Comparison of ENCODE assay signal across 18 cellular contexts in the genomic region with DNA sequence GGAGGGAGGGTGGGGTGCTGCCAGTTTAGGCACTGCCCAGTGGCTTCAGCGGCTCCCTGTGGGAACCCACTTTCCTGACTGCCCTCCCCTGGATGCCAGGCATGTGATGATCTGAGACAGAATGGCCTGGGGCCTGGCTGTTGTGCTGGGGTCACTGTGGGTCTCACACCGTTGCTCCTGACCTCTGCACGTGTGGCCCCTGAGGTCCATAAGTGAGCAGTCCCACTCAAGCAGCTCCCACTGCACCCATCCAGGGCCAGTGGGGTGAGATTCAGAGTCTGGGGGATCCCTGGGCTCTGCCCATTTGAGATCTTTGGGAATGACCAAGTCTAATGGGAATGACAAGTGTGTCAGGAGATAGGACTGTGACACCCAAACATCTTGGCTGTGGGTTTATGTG. TPM values are rescaled to one million over a fixed set of nuclear protein-coding genes. Genes with fewer than 3 reads are reported as not detected.
DNase-seq lines count a peak whose midpoint lies in the region; ATAC-seq, FAIRE-seq and TF ChIP-seq lines count a peak whose summit lies in the region.
"Had no signal": no experiment of that assay in that cellular context is flagged by ENCODE, and none has a peak within 500 bp of the region (broad histone marks: within the 10 kb centered on the region; RNA-seq: fewer than 3 reads in every experiment).

No MANE protein-coding gene starts in this region.

- H3K27me3 Mint-ChIP-seq in nephron progenitor cell (ENCODE audit: low read depth, poor library complexity) (peaks cover 15% of the 10 kb centered on the region), immature natural killer cell (ENCODE audit: low read depth in 3 of 3) (peaks cover 3 to 9% (median 4%) of the 10 kb centered on the region in 3 donors)
- H3K27me3 Mint-ChIP-seq: CD4-positive, alpha-beta memory T cell had no signal

- TF ChIP-seq EP300 in HepG2 (IDR thresholded peaks at IDR 0.05; ENCODE audit: low read depth in 2 of 2, low read length in 2 of 2) (no peak), HepG2 (CRISPR knock-in tag; IDR thresholded peaks at IDR 0.05; ENCODE audit: borderline replicate concordance) (no peak)

- H3K27ac ChIP-seq in right lobe of liver (no peak overlapping the region), HepG2 (ENCODE audit: extremely low read length, insufficient read depth, low read length) (no peak overlapping the region), kidney (ENCODE audit: low read depth in 2 of 2, low read length in 2 of 2) (no peak overlapping the region)
- H3K27ac ChIP-seq: A549, C4-2B had no signal

- TF ChIP-seq RAD21 in HepG2 (CRISPR knock-in tag; IDR thresholded peaks at IDR 0.05), result no peak

- FAIRE-seq in HepG2 (lab: Jason Lieb, UNC) (no peak), kidney (lab: Jason Lieb, UNC) (no peak)
- FAIRE-seq: A549, GM12892 had no signal

- no peak overlapping the region for H3K27ac Mint-ChIP-seq in nephron progenitor cell
- H3K27ac Mint-ChIP-seq in immature natural killer cell, result no peak overlapping the region
- H3K27ac Mint-ChIP-seq: CD4-positive, alpha-beta memory T cell; H9 had no signal

- H2AFZ ChIP-seq in HepG2 (ENCODE audit: low read length), result no peak overlapping the region

- H3K9ac ChIP-seq in HepG2 (ENCODE audit: insufficient read depth, low read depth, low read length) (no peak overlapping the region), kidney (ENCODE audit: low read length in 2 of 2) (no peak overlapping the region)

- H3K9me3 Mint-ChIP-seq in nephron progenitor cell (no peaks in the 10 kb centered on the region), immature natural killer cell (no peaks in the 10 kb centered on the region)
- H3K9me3 Mint-ChIP-seq: CD4-positive, alpha-beta memory T cell; H9 had no signal

- no peaks in the 10 kb centered on the region for H4K20me1 ChIP-seq in HepG2 (ENCODE audit: insufficient read depth, low read length)

- no TSS peak for BruUV-seq in HepG2 (replicated peaks; lab: Mats Ljungman, UMichigan)

- DNase-seq in right lobe of liver, result peak in 2 of 3 donors; percentile 1 to 39
- DNase-seq in HepG2 (ENCODE audit: low spot score), result no peak
- DNase-seq in kidney, result peak; percentile 37
- peak; percentile 61 for DNase-seq in posterior vena cava (ENCODE audit: low spot score)
- DNase-seq in nephron progenitor cell, result no peak
- no peak for DNase-seq in immature natural killer cell
- no peak for DNase-seq in DMS153 (lab: John Stamatoyannopoulos, UW)
- DNase-seq: BE2C; CD4-positive, alpha-beta memory T cell; DMS79 treated with DMSO at 0.1 percent for 48 hours; EL; GDM1; GOT3; H9 had no signal

- no peak overlapping the region for H3K4me3 Mint-ChIP-seq in nephron progenitor cell
- no peak overlapping the region for H3K4me3 Mint-ChIP-seq in immature natural killer cell
- H3K4me3 Mint-ChIP-seq: CD4-positive, alpha-beta memory T cell; H9 had no signal

- WGBS in right lobe of liver (ENCODE audit: insufficient coverage, low coverage, low lambda C conversion rate, missing lambda C conversion rate), result 0% methylated on average over 1 of the region's 3 CpGs
- WGBS in HepG2 (ENCODE audit: low lambda C conversion rate), result 36% methylated on average over 1 of the region's 3 CpGs

- H3K4me1 Mint-ChIP-seq in nephron progenitor cell, result peaks cover 47% of the 10 kb centered on the region
- H3K4me1 Mint-ChIP-seq in immature natural killer cell, result peaks cover 21 to 31% of the 10 kb centered on the region in 2 donors
- H3K4me1 Mint-ChIP-seq: CD4-positive, alpha-beta memory T cell had no signal

- H3K27me3 ChIP-seq in right lobe of liver, result no peaks in the 10 kb centered on the region
- H3K27me3 ChIP-seq in HepG2 (ENCODE audit: control insufficient read depth in 1 of 2, insufficient read depth in 2 of 2, low read length in 2 of 2), result peaks cover 15 to 69% of the 10 kb centered on the region in 2 experiments
- H3K27me3 ChIP-seq: BE2C had no signal

- H3K36me3 ChIP-seq in right lobe of liver, result no peaks in the 10 kb centered on the region
- no peaks in the 10 kb centered on the region for H3K36me3 ChIP-seq in HepG2 (replicated peaks in 1 of 2; ENCODE audit: control insufficient read depth in 1 of 2, insufficient read depth in 2 of 2, low read length in 2 of 2)
- no peaks in the 10 kb centered on the region for H3K36me3 ChIP-seq in kidney (ENCODE audit: control insufficient read depth in 1 of 2, insufficient read depth in 2 of 2, low read length in 2 of 2)
- H3K36me3 ChIP-seq: BE2C had no signal

- H3K4me1 ChIP-seq in right lobe of liver (peaks cover 0 to 6% (median 0%) of the 10 kb centered on the region in 4 donors), HepG2 (ENCODE audit: insufficient read depth, low read length) (peaks cover 50% of the 10 kb centered on the region), kidney (ENCODE audit: control insufficient read depth in 1 of 2, insufficient read depth in 1 of 2, low read depth in 1 of 2, low read length in 2 of 2) (no peaks in the 10 kb centered on the region)
- H3K4me1 ChIP-seq: BE2C had no signal

- POLR2A ChIA-PET in HepG2 (lab: Yijun Ruan, JAX), result interaction anchor here (0.7 kb wide), 1 partner anchor 11 kb away, joined by 4 read pairs; no protein-coding TSS in a partner anchor

- no peaks in the 10 kb centered on the region for H3K79me2 ChIP-seq in HepG2 (ENCODE audit: insufficient read depth, low read length)

- H3K9me3 ChIP-seq in right lobe of liver, result no peaks in the 10 kb centered on the region
- no peaks in the 10 kb centered on the region for H3K9me3 ChIP-seq in HepG2 (ENCODE audit: low read length)
- no peaks in the 10 kb centered on the region for H3K9me3 ChIP-seq in kidney (ENCODE audit: control insufficient read depth in 1 of 2, low read length in 2 of 2)
- H3K9me3 ChIP-seq: A549, BE2C had no signal

- intact Hi-C loops in right lobe of liver (cut with DNase I) (no loop called here), HepG2 (cut with micrococcal nuclease; ENCODE audit: unreplicated experiment) (loop anchor here (10.0 kb wide), 1 partner anchor 105 kb away; no protein-coding TSS in a partner anchor), kidney (cut with DNase I) (no loop called here), posterior vena cava (cut with DNase I) (no loop called here)

- H3K4me2 ChIP-seq in HepG2 (ENCODE audit: low read depth, low read length), result no peak overlapping the region
- H3K4me2 ChIP-seq: A549 had no signal

- CTCF ChIA-PET in HepG2 (lab: Yijun Ruan, JAX; ENCODE audit: low intra/inter-chr PET ratio, low total read pairs), result no interaction called here

- TF ChIP-seq POLR2A in right lobe of liver (IDR thresholded peaks at IDR 0.05) (no peak), HepG2 (IDR thresholded peaks at IDR 0.05; ENCODE audit: insufficient read depth in 1 of 2, low read depth in 2 of 2, low read length in 2 of 2) (no peak)

- TF ChIP-seq CTCF in right lobe of liver (IDR thresholded peaks at IDR 0.05) (no peak), HepG2 (CRISPR knock-in tag; IDR thresholded peaks at IDR 0.05) (no peak), kidney (IDR thresholded peaks at IDR 0.05; ENCODE audit: borderline replicate concordance, extremely low read depth, insufficient read depth) (no peak), nephron progenitor cell (IDR thresholded peaks at IDR 0.05) (no peak)

- no peak for ATAC-seq in right lobe of liver
- ATAC-seq in HepG2, result no peak
- ATAC-seq: A549 had no signal

- in situ Hi-C loops in HepG2 (cut with HindIII; ENCODE audit: extremely low pct_ligation_motif_present, low pct_unique_long_range_greater_than_20kb), result no loop called here

- H3K36me3 Mint-ChIP-seq in nephron progenitor cell (ENCODE audit: low read depth), result no peaks in the 10 kb centered on the region
- no peaks in the 10 kb centered on the region for H3K36me3 Mint-ChIP-seq in immature natural killer cell
- H3K36me3 Mint-ChIP-seq: CD4-positive, alpha-beta memory T cell had no signal

- H3K4me3 ChIP-seq in right lobe of liver (no peak overlapping the region), HepG2 (replicated peaks in 1 of 3; ENCODE audit: insufficient read depth in 1 of 3, low read depth in 2 of 3, low read length in 3 of 3) (no peak overlapping the region), kidney (ENCODE audit: low read length in 2 of 2) (no peak overlapping the region)
- H3K4me3 ChIP-seq: A549 had no signal

TF ChIP-seq in HepG2, 621 proteins besides CTCF, POLR2A, EP300 and RAD21 (continues in another document):
- TF ChIP-seq SP1 (IDR thresholded peaks at IDR 0.05) (no peak), SP1 (CRISPR knock-in tag; IDR thresholded peaks at IDR 0.05) (no peak)

RNA-seq across cellular contexts. Expression of gene PODN, which starts 18.0 kb away (rescaled TPM):
- total RNA-seq in right lobe of liver, result 1 to 10 TPM; 2.8 to 9.8 (median 5.1) TPM
- not detected in 2 replicates for total RNA-seq in HepG2 (2016; rRNA removed; fragmentation: Illumina TruSeq; extraction: Trizol)
- total RNA-seq in HepG2 (2016; cell fraction: cytosol; rRNA removed; fragmentation: Illumina TruSeq; extraction: Trizol; ENCODE audit: low read depth), result not detected in 2 replicates
- not detected in 2 replicates for total RNA-seq in HepG2 (2016; cell fraction: insoluble cytoplasmic fraction; rRNA removed; fragmentation: Illumina TruSeq; extraction: Trizol)
- total RNA-seq in HepG2 (2016; cell fraction: membrane; rRNA removed; fragmentation: Illumina TruSeq; extraction: Trizol), result not detected in 2 replicates
- not detected in 2 replicates for total RNA-seq in HepG2 (2016; cell fraction: nucleus; rRNA removed; fragmentation: Illumina TruSeq; extraction: Trizol)
- polyA plus RNA-seq in HepG2 (2011; rRNA removed), result 0.10 and 0.13 TPM in 2 replicates
- polyA plus RNA-seq in HepG2 (2011; cell fraction: cytosol; rRNA removed), result 0.03 TPM in 1 of 2 replicates, not detected in the other
- 0.29 and 0.56 TPM in 2 replicates for polyA plus RNA-seq in HepG2 (2011; cell fraction: nucleus; rRNA removed)
- polyA plus RNA-seq in HepG2 (2012), result 0.38 and 0.40 TPM in 2 replicates
- not detected in 2 replicates for polyA plus RNA-seq in HepG2 (2016; cell fraction: cytosol; fragmentation: Illumina TruSeq; extraction: Trizol; ENCODE audit: low read depth)
- not detected in 2 replicates for polyA plus RNA-seq in HepG2 (2016; cell fraction: insoluble cytoplasmic fraction; fragmentation: Illumina TruSeq; extraction: Trizol; ENCODE audit: low read depth)
- polyA plus RNA-seq in HepG2 (2016; cell fraction: membrane; fragmentation: Illumina TruSeq; extraction: Trizol; ENCODE audit: low read depth), result not detected in 2 replicates
- not detected in 2 replicates for polyA plus RNA-seq in HepG2 (2016; cell fraction: nucleus; fragmentation: Illumina TruSeq; extraction: Trizol; ENCODE audit: insufficient read depth, low read depth)
- 0.10 TPM in 1 of 2 replicates, not detected in the other for polyA minus RNA-seq in HepG2 (2011; rRNA and poly(A)+ RNA removed; ENCODE audit: low replicate concordance)
- not detected in 2 replicates for polyA minus RNA-seq in HepG2 (2011; cell fraction: cytosol; rRNA and poly(A)+ RNA removed)
- 0.25 TPM in 1 of 2 replicates, not detected in the other for polyA minus RNA-seq in HepG2 (2011; cell fraction: nucleus; rRNA and poly(A)+ RNA removed)
- total RNA-seq in kidney, result 8.1 TPM
- polyA plus RNA-seq in kidney (ENCODE audit: insufficient read depth, low read depth, low replicate concordance), result 1.4 TPM
- total RNA-seq in posterior vena cava, result 100 to 1,000 TPM; 155 to 285 TPM
- polyA plus RNA-seq in immature natural killer cell, result 1 to 10 TPM; 1.7 to 4.3 (median 2.9) TPM
- total RNA-seq: CD4-positive, alpha-beta memory T cell; HT-29 had no signal
- polyA plus RNA-seq: CD4-positive, alpha-beta memory T cell had no signal

Comparison
In these comparisons a context has a peak if more than half of its experiments do, and no peak if none do; other contexts are left out.
1. DNase-seq: peak in right lobe of liver (2 of 3), kidney (single experiment) and posterior vena cava (single experiment); none in HepG2 (single experiment), nephron progenitor cell (single experiment), immature natural killer cell (0 of 3) and DMS153 (single experiment).
2. RNA of gene PODN, which starts 18.0 kb away (total RNA-seq): 155 to 285 TPM in posterior vena cava; 8.1 TPM in kidney (single experiment), 2.8 to 9.8 TPM in right lobe of liver and not detected in HepG2; every median in the first group is over 10 times any median in the second.